In genomic region chr3:168054447-168054846, GRCh38 we compare ENCODE assay signal across 25 cellular contexts. TPM values are rescaled to one million over a fixed set of nuclear protein-coding genes. Genes with fewer than 3 reads are reported as not detected.
"Had no signal": no experiment of that assay in that cellular context is flagged by ENCODE, and none has a peak within 500 bp of the region (broad histone marks: within the 10 kb centered on the region; RNA-seq: fewer than 3 reads in every experiment).

No MANE protein-coding gene starts in this region.

- H3K36me3 ChIP-seq: left lung, lower lobe of right lung, right lobe of liver, uterus had no signal

- H3K27ac ChIP-seq: left lung, lower lobe of right lung, parathyroid adenoma, psoas muscle, tibial nerve, uterus had no signal

- H3K27me3 ChIP-seq: left lung, right lobe of liver, tibial nerve, uterus had no signal

- DNase-seq: hypothalamus; immature natural killer cell; kidney; left colon; left lung; lower lobe of right lung; mesendoderm; midbrain; mucosa of descending colon; naive thymus-derived CD4-positive, alpha-beta T cell; nucleus accumbens; psoas muscle; right lobe of liver; stimulated activated CD4-positive, alpha-beta T cell treated with anti-CD3 and anti-CD28 coated beads, Interleukin-1b, Interleukin-23, amount 100 ng/mL, for 48 hours; stimulated activated CD4-positive, alpha-beta T cell treated with anti-CD3 and anti-CD28 coated beads, Interleukin-2, amount 100 ng/mL, for 48 hours; stimulated activated CD4-positive, alpha-beta T cell treated with anti-CD3 and anti-CD28 coated beads, Interleukin-4, amount 100 ng/mL, for 4 hours; stimulated activated CD8-positive, alpha-beta memory T cell treated with anti-CD3 and anti-CD28 coated beads, Interleukin-4, amount 100 ng/mL, for 48 hours; stimulated activated naive CD4-positive, alpha-beta T cell treated with Interleukin-2 at 50 U/mL for 16 hours; stimulated activated naive CD8-positive, alpha-beta T cell treated with anti-CD3 and anti-CD28 coated beads, Interleukin-15, amount 100 ng/mL, for 72 hours; substantia nigra; uterus had no signal

- H3K9me3 ChIP-seq: left lung, lower lobe of right lung, mucosa of descending colon, psoas muscle, tibial nerve, uterus had no signal

- H3K4me3 ChIP-seq: left lung, lower lobe of right lung, mucosa of descending colon, psoas muscle, right lobe of liver, smooth muscle cell, tibial nerve, uterus had no signal

- H2AFZ ChIP-seq: parathyroid adenoma had no signal

- H3K9ac ChIP-seq: parathyroid adenoma had no signal

- H3K4me1 ChIP-seq: parathyroid adenoma, uterus had no signal

- ATAC-seq: left lung; lower lobe of right lung; naive thymus-derived CD4-positive, alpha-beta T cell; psoas muscle; right lobe of liver; stimulated activated memory B cell treated with anti-CD40 and anti-IgM and Interleukin-4, amounts not matched to agents 10 μg/mL and 1 μg/mL and 100 μg/mL, for 72 hours; stimulated activated naive CD8-positive, alpha-beta T cell treated with anti-CD3 and anti-CD28 coated beads, Interleukin-15, amount 100 ng/mL, for 72 hours had no signal

- H3K4me2 ChIP-seq: smooth muscle cell had no signal

RNA-seq across cellular contexts. Expression of gene GOLIM4, which starts 41.3 kb away (rescaled TPM):
- polyA plus RNA-seq: naive thymus-derived CD4-positive, alpha-beta T cell had no signal
